30 cellular contexts compared by ENCODE assay signal in genomic region chr19:29578349-29578748, GRCh38. TPM values are rescaled to one million over a fixed set of nuclear protein-coding genes. Genes with fewer than 3 reads are reported as not detected.
"Had no signal": no experiment of that assay in that cellular context is flagged by ENCODE, and none has a peak within 500 bp of the region (broad histone marks: within the 10 kb centered on the region; RNA-seq: fewer than 3 reads in every experiment).

No MANE protein-coding gene starts in this region.

- ATAC-seq: stimulated activated effector memory CD8-positive, alpha-beta T cell treated with anti-CD3 and anti-CD28 coated beads, Interleukin-12 subunit alpha, Interleukin-12 subunit beta, amount 100 ng/mL, for 72 hours; stimulated activated naive CD8-positive, alpha-beta T cell treated with anti-CD3 and anti-CD28 coated beads, Interleukin-15, amount 100 ng/mL, for 72 hours; stimulated activated naive CD8-positive, alpha-beta T cell treated with anti-CD3 and anti-CD28 coated beads, Interleukin-15, Interleukin-2, amounts not matched to agents 100 U/mL and 50 U/mL, for 24 hours; upper lobe of right lung had no signal

- H3K27ac ChIP-seq: stomach, suprapubic skin, testis, thoracic aorta, thyroid gland, tibial artery, tibial nerve, transverse colon, upper lobe of left lung, upper lobe of right lung, uterus, vagina had no signal

- H3K4me1 ChIP-seq: stomach, suprapubic skin, testis, thyroid gland, tibial artery, tibial nerve, transverse colon, upper lobe of left lung, upper lobe of right lung, uterus, vagina had no signal

- H3K36me3 ChIP-seq: stomach, suprapubic skin, thoracic aorta, thyroid gland, tibial artery, tibial nerve, transverse colon, upper lobe of left lung, upper lobe of right lung, uterus, vagina had no signal

- H3K27ac Mint-ChIP-seq: stimulated activated effector memory CD8-positive, alpha-beta T cell treated with anti-CD3 and anti-CD28 coated beads, Interleukin-12 subunit alpha, Interleukin-12 subunit beta, amount 100 ng/mL, for 72 hours; stimulated activated memory B cell treated with anti-CD40 and anti-IgM and Interleukin-4, amounts not matched to agents 10 μg/mL and 1 μg/mL and 100 μg/mL, for 72 hours; stimulated activated naive B cell treated with anti-CD40 and anti-IgM and Interleukin-4, amounts not matched to agents 10 μg/mL and 1 μg/mL and 100 μg/mL, for 72 hours; stimulated activated naive CD8-positive, alpha-beta T cell treated with anti-CD3 and anti-CD28 coated beads, Interleukin-15, amount 100 ng/mL, for 72 hours; stimulated activated naive CD8-positive, alpha-beta T cell treated with anti-CD3 and anti-CD28 coated beads, Interleukin-15, Interleukin-2, amounts not matched to agents 100 ng/mL and 50 ng/mL, for 24 hours; type B pancreatic cell had no signal

- DNase-seq: stimulated activated CD4-positive, alpha-beta T cell treated with anti-CD3 and anti-CD28 coated beads, Interleukin-2, amount 100 ng/mL, for 48 hours; stimulated activated CD4-positive, alpha-beta T cell treated with anti-CD3 and anti-CD28 coated beads, Interleukin-4, amount 100 ng/mL, for 1 hour; stimulated activated CD4-positive, alpha-beta T cell treated with anti-CD3 and anti-CD28 coated beads, Interleukin-4, amount 100 ng/mL, for 24 hours; stimulated activated CD4-positive, alpha-beta T cell treated with anti-CD3 and anti-CD28 coated beads, Interleukin-4, amount 100 ng/mL, for 4 hours; stimulated activated naive B cell treated with anti-CD40 and anti-IgM and Interleukin-4, amounts not matched to agents 10 μg/mL and 1 μg/mL and 100 μg/mL, for 72 hours; stimulated activated naive CD4-positive, alpha-beta T cell; stimulated activated naive CD4-positive, alpha-beta T cell treated with Interleukin-2 at 50 U/mL for 16 hours; stimulated activated naive CD8-positive, alpha-beta T cell treated with anti-CD3 and anti-CD28 coated beads, Interleukin-15, amount 100 ng/mL, for 72 hours; stimulated activated naive CD8-positive, alpha-beta T cell treated with anti-CD3 and anti-CD28 coated beads, Interleukin-15, Interleukin-2, amounts not matched to agents 100 U/mL and 50 U/mL, for 24 hours; stomach; substantia nigra; testis; thyroid gland; tibial artery; transverse colon; trophoblast cell; upper lobe of left lung; upper lobe of right lung; uterus had no signal

- H3K9me3 ChIP-seq: suprapubic skin, testis, thoracic aorta, thyroid gland, transverse colon, upper lobe of left lung, upper lobe of right lung, uterus, vagina had no signal

- H3K4me3 ChIP-seq: stomach, suprapubic skin, testis, thoracic aorta, thyroid gland, tibial artery, tibial nerve, transverse colon, upper lobe of left lung, upper lobe of right lung, uterus, vagina had no signal

- H3K4me3 Mint-ChIP-seq: stimulated activated memory B cell treated with anti-CD40 and anti-IgM and Interleukin-4, amounts not matched to agents 10 μg/mL and 1 μg/mL and 100 μg/mL, for 72 hours; stimulated activated naive B cell treated with anti-CD40 and anti-IgM and Interleukin-4, amounts not matched to agents 10 μg/mL and 1 μg/mL and 100 μg/mL, for 72 hours; stimulated activated naive CD8-positive, alpha-beta T cell treated with anti-CD3 and anti-CD28 coated beads, Interleukin-15, amount 100 ng/mL, for 72 hours; stimulated activated naive CD8-positive, alpha-beta T cell treated with anti-CD3 and anti-CD28 coated beads, Interleukin-15, Interleukin-2, amounts not matched to agents 100 ng/mL and 50 ng/mL, for 24 hours; type B pancreatic cell had no signal

- H3K27me3 ChIP-seq: testis, thyroid gland, upper lobe of left lung, uterus, vagina had no signal

- H3K9me3 Mint-ChIP-seq: stimulated activated effector memory CD8-positive, alpha-beta T cell treated with anti-CD3 and anti-CD28 coated beads, Interleukin-12 subunit alpha, Interleukin-12 subunit beta, amount 100 ng/mL, for 72 hours; stimulated activated naive CD8-positive, alpha-beta T cell treated with anti-CD3 and anti-CD28 coated beads, Interleukin-15, Interleukin-2, amounts not matched to agents 100 ng/mL and 50 ng/mL, for 24 hours; type B pancreatic cell had no signal

- H3K36me3 Mint-ChIP-seq: stimulated activated effector memory CD8-positive, alpha-beta T cell treated with anti-CD3 and anti-CD28 coated beads, Interleukin-12 subunit alpha, Interleukin-12 subunit beta, amount 100 ng/mL, for 72 hours; stimulated activated memory B cell treated with anti-CD40 and anti-IgM and Interleukin-4, amounts not matched to agents 10 μg/mL and 1 μg/mL and 100 μg/mL, for 72 hours; type B pancreatic cell had no signal

RNA-seq across cellular contexts. Expression of gene VSTM2B, which starts 52.6 kb away (rescaled TPM):
- total RNA-seq: stomach, subcutaneous adipose tissue, suprapubic skin, thoracic aorta, thyroid gland, tibial nerve, transverse colon, upper lobe of left lung, upper lobe of right lung, ureter, urinary bladder, uterus had no signal
- polyA plus RNA-seq: stomach, urinary bladder had no signal
